In the genomic region with DNA sequence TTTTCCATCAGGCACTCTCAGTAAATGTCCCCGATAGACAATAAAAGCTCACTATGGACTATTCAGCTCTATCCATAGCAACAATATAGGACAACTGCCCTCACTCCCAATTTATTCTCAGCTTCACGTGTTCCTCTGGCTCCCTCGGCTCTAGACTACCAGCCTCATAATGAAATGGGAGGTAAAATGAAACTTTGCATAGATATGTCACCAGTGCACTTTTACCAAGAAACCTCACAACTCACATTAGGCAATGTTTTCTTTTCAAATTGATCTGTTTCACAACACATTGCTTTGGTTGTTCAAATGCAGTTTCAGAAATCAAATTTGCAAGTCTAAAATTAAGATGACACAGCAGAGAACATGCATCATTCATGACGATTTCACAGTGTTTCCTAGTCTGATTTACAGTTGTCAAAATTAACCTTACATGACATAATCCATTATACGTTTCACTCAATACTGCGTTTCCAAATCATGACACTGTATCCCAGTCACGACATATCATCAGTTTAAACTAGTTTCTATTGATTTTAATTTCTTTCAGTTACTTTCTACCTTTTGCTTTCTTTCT, we compare ENCODE assay signal across 2 cellular contexts.
TF ChIP-seq lines count a peak whose summit lies in the region.

No MANE protein-coding gene starts in this region.

TF ChIP-seq in A549, 52 proteins besides CTCF, POLR2A, EP300 and RAD21 (continued from another document):
- TF ChIP-seq CEBPB (IDR thresholded peaks at IDR 0.05) (peak in 1 of 2 experiments; percentile 57; a peak in 1 of 4 replicates), NPAS2 (CRISPR knock-in tag; IDR thresholded peaks at IDR 0.05; ENCODE audit: borderline replicate concordance) (no peak), MYC (IDR thresholded peaks at IDR 0.05; ENCODE audit: borderline replicate concordance, low read length) (no peak), MAFK (IDR thresholded peaks at IDR 0.05; ENCODE audit: partially characterized antibody) (peak; percentile 90)
- TF ChIP-seq, protein P1, sequence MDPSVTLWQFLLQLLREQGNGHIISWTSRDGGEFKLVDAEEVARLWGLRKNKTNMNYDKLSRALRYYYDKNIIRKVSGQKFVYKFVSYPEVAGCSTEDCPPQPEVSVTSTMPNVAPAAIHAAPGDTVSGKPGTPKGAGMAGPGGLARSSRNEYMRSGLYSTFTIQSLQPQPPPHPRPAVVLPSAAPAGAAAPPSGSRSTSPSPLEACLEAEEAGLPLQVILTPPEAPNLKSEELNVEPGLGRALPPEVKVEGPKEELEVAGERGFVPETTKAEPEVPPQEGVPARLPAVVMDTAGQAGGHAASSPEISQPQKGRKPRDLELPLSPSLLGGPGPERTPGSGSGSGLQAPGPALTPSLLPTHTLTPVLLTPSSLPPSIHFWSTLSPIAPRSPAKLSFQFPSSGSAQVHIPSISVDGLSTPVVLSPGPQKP (IDR thresholded peaks at IDR 0.05; ENCODE audit: low read depth, low read length): no peak

TF ChIP-seq in GM12878, 131 proteins besides CTCF, POLR2A, EP300 and RAD21 (continued from another document):
- TF ChIP-seq, protein P2, sequence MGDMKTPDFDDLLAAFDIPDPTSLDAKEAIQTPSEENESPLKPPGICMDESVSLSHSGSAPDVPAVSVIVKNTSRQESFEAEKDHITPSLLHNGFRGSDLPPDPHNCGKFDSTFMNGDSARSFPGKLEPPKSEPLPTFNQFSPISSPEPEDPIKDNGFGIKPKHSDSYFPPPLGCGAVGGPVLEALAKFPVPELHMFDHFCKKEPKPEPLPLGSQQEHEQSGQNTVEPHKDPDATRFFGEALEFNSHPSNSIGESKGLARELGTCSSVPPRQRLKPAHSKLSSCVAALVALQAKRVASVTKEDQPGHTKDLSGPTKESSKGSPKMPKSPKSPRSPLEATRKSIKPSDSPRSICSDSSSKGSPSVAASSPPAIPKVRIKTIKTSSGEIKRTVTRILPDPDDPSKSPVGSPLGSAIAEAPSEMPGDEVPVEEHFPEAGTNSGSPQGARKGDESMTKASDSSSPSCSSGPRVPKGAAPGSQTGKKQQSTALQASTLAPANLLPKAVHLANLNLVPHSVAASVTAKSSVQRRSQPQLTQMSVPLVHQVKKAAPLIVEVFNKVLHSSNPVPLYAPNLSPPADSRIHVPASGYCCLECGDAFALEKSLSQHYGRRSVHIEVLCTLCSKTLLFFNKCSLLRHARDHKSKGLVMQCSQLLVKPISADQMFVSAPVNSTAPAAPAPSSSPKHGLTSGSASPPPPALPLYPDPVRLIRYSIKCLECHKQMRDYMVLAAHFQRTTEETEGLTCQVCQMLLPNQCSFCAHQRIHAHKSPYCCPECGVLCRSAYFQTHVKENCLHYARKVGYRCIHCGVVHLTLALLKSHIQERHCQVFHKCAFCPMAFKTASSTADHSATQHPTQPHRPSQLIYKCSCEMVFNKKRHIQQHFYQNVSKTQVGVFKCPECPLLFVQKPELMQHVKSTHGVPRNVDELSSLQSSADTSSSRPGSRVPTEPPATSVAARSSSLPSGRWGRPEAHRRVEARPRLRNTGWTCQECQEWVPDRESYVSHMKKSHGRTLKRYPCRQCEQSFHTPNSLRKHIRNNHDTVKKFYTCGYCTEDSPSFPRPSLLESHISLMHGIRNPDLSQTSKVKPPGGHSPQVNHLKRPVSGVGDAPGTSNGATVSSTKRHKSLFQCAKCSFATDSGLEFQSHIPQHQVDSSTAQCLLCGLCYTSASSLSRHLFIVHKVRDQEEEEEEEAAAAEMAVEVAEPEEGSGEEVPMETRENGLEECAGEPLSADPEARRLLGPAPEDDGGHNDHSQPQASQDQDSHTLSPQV (IDR thresholded peaks at IDR 0.05): no peak
- TF ChIP-seq PAX8 (IDR thresholded peaks at IDR 0.05) (no peak), BMI1 (IDR thresholded peaks at IDR 0.05; ENCODE audit: borderline replicate concordance) (no peak), MXI1 (IDR thresholded peaks at IDR 0.05; ENCODE audit: low read depth, low read length) (no peak)
- TF ChIP-seq, protein P3, sequence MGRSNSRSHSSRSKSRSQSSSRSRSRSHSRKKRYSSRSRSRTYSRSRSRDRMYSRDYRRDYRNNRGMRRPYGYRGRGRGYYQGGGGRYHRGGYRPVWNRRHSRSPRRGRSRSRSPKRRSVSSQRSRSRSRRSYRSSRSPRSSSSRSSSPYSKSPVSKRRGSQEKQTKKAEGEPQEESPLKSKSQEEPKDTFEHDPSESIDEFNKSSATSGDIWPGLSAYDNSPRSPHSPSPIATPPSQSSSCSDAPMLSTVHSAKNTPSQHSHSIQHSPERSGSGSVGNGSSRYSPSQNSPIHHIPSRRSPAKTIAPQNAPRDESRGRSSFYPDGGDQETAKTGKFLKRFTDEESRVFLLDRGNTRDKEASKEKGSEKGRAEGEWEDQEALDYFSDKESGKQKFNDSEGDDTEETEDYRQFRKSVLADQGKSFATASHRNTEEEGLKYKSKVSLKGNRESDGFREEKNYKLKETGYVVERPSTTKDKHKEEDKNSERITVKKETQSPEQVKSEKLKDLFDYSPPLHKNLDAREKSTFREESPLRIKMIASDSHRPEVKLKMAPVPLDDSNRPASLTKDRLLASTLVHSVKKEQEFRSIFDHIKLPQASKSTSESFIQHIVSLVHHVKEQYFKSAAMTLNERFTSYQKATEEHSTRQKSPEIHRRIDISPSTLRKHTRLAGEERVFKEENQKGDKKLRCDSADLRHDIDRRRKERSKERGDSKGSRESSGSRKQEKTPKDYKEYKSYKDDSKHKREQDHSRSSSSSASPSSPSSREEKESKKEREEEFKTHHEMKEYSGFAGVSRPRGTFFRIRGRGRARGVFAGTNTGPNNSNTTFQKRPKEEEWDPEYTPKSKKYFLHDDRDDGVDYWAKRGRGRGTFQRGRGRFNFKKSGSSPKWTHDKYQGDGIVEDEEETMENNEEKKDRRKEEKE (IDR thresholded peaks at IDR 0.05): no peak
